Comparison of ENCODE assay signal across 8 cellular contexts in the genomic region with DNA sequence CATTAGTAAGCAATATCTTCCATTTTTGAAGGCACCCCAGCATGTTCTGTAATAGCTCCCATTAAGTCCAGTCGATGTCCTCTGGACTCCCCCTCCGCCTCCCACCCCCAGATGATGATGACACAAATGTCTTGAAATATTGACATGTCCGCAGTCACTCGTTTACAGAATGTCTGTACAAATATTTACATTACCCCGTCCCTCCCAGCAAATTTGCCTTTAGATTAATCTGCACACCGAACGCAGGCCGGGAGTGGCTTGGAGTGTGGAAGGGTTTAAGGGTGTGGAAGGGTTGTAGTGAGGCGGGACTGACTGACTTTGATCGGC. TPM values are rescaled to one million over a fixed set of nuclear protein-coding genes. Genes with fewer than 3 reads are reported as not detected.
A peak's percentile ranks its signal among the peaks of the same experiment; 100 is the strongest.
DNase-seq lines count a peak whose midpoint lies in the region; ATAC-seq and TF ChIP-seq lines count a peak whose summit lies in the region.

No MANE protein-coding gene starts in this region.

- H3K36me3 ChIP-seq in KMS-11 (ENCODE audit: insufficient read depth) = no peaks in the 10 kb centered on the region
- H3K36me3 ChIP-seq in naive thymus-derived CD4-positive, alpha-beta T cell (ENCODE audit: control insufficient read depth in 2 of 3, insufficient read depth in 3 of 3, low read length in 3 of 3) = no peaks in the 10 kb centered on the region

- POLR2A ChIA-PET in naive thymus-derived CD4-positive, alpha-beta T cell (lab: Charles Lee) = no interaction called here

- CTCF ChIA-PET in naive thymus-derived CD4-positive, alpha-beta T cell (lab: Charles Lee) = no interaction called here

- no peak for ATAC-seq in naive thymus-derived CD4-positive, alpha-beta T cell
- ATAC-seq in activated CD4-positive, CD25-positive, alpha-beta regulatory T cell treated with anti-CD3 and anti-CD28 coated beads, Interleukin-2, amount 50 U/mL, for 24 hours = no peak
- ATAC-seq in GM19351 (IDR thresholded peaks at IDR 0.05; ENCODE audit: unreplicated experiment) = no peak
- ATAC-seq in GM18858 (IDR thresholded peaks at IDR 0.05; ENCODE audit: unreplicated experiment) = no peak

- H3K9me3 ChIP-seq in naive thymus-derived CD4-positive, alpha-beta T cell (ENCODE audit: control insufficient read depth in 2 of 3, low read length in 3 of 3) = no peaks in the 10 kb centered on the region

- H3K9me3 Mint-ChIP-seq in chondrocyte (ENCODE audit: low read depth) = no peaks in the 10 kb centered on the region
- H3K9me3 Mint-ChIP-seq in naive thymus-derived CD4-positive, alpha-beta T cell = no peaks in the 10 kb centered on the region

- H4K20me1 ChIP-seq in KMS-11 (ENCODE audit: insufficient read depth) = no peaks in the 10 kb centered on the region

- intact Hi-C loops in naive thymus-derived CD4-positive, alpha-beta T cell (cut with micrococcal nuclease) = loop anchor here in 1 of 2 donors (5.0 to 10.0 kb wide), 5 partner anchors 89 to 1814 kb away; a partner anchor contains a TSS

- DNase-seq in AG10803 (ENCODE audit: low read depth) (no peak), chondrocyte (ENCODE audit: low spot score) (no peak), A172 (ENCODE audit: low spot score) (no peak)
- DNase-seq in naive thymus-derived CD4-positive, alpha-beta T cell = no peak

- peak overlapping the region; percentile 96 for H2AFZ ChIP-seq in KMS-11 (ENCODE audit: low read depth)

- no peaks in the 10 kb centered on the region for H3K36me3 Mint-ChIP-seq in chondrocyte (ENCODE audit: low read depth)
- H3K36me3 Mint-ChIP-seq in naive thymus-derived CD4-positive, alpha-beta T cell = no peaks in the 10 kb centered on the region

- no peaks in the 10 kb centered on the region for H3K27me3 Mint-ChIP-seq in chondrocyte (ENCODE audit: low read depth)
- peaks cover 41 to 59% (median 52%) of the 10 kb centered on the region in 5 donors for H3K27me3 Mint-ChIP-seq in naive thymus-derived CD4-positive, alpha-beta T cell

- H3K4me2 ChIP-seq in KMS-11 = peak overlapping the region; percentile 76

- no peak overlapping the region for H3K9ac ChIP-seq in KMS-11

- peak overlapping the region; percentile 82 for H3K4me3 Mint-ChIP-seq in chondrocyte (ENCODE audit: unreplicated experiment)
- peak overlapping the region; percentile 56 to 83 (median 74) for H3K4me3 Mint-ChIP-seq in naive thymus-derived CD4-positive, alpha-beta T cell

- H3K27me3 ChIP-seq in KMS-11 (ENCODE audit: insufficient read depth, low read depth) = peaks cover 16% of the 10 kb centered on the region
- H3K27me3 ChIP-seq in naive thymus-derived CD4-positive, alpha-beta T cell (ENCODE audit: control insufficient read depth in 2 of 2, insufficient read depth in 2 of 2, low read length in 2 of 2) = peaks cover 18% of the 10 kb centered on the region in 2 donors

- H3K79me2 ChIP-seq in KMS-11 (ENCODE audit: insufficient read depth, low read depth) = no peaks in the 10 kb centered on the region

- H3K27ac Mint-ChIP-seq in chondrocyte (ENCODE audit: unreplicated experiment) = peak overlapping the region; percentile 92
- no peak overlapping the region for H3K27ac Mint-ChIP-seq in naive thymus-derived CD4-positive, alpha-beta T cell

- peaks cover 19% of the 10 kb centered on the region for H3K4me1 Mint-ChIP-seq in chondrocyte (ENCODE audit: low read depth)
- H3K4me1 Mint-ChIP-seq in naive thymus-derived CD4-positive, alpha-beta T cell = peaks cover 6 to 19% (median 13%) of the 10 kb centered on the region in 7 donors

- no peak overlapping the region for H3K27ac ChIP-seq in KMS-11
- no peak overlapping the region for H3K27ac ChIP-seq in naive thymus-derived CD4-positive, alpha-beta T cell (ENCODE audit: low read depth, low read length)

- peaks cover 17% of the 10 kb centered on the region for H3K4me1 ChIP-seq in KMS-11 (ENCODE audit: low read depth, poor library complexity, severe bottlenecking)
- H3K4me1 ChIP-seq in naive thymus-derived CD4-positive, alpha-beta T cell (ENCODE audit: control insufficient read depth in 2 of 2, insufficient read depth in 2 of 2, low read length in 2 of 2) = peaks cover 6% of the 10 kb centered on the region in 2 donors

- H3K4me3 ChIP-seq in AG10803 (ENCODE audit: low read length) (peak overlapping the region; percentile 78), KMS-11 (IDR thresholded peaks at IDR 0.05; ENCODE audit: insufficient read depth, low read depth, low read length) (no peak overlapping the region)
- H3K4me3 ChIP-seq in naive thymus-derived CD4-positive, alpha-beta T cell (ENCODE audit: low read length) = no peak overlapping the region

- TF ChIP-seq CTCF in AG10803 (conservative IDR thresholded peaks at IDR 0.05; ENCODE audit: low read length) = no peak
- no peak for TF ChIP-seq CTCF in KMS-11 (conservative IDR thresholded peaks at IDR 0.05; ENCODE audit: low read depth, low read length)
- TF ChIP-seq CTCF in chondrocyte (IDR thresholded peaks at IDR 0.05) = no peak

RNA-seq across cellular contexts. Expression of a gene that starts 0.9 kb away (rescaled TPM):
- total RNA-seq in chondrocyte = 6.5 to 10.5 TPM (median 10.3 TPM) in 3 replicates
- total RNA-seq in naive thymus-derived CD4-positive, alpha-beta T cell = 1 to 10 TPM in 1 of 5 experiments, under 1 TPM in 3, not detected in 1; 0.05 to 1.1 (median 0.44) TPM
- polyA plus RNA-seq in naive thymus-derived CD4-positive, alpha-beta T cell = under 1 TPM in 1 of 2 donors, not detected in 1; 0.71 TPM
- 2.8 and 3.1 TPM in 2 replicates for total RNA-seq in A172 (2014; rRNA removed; shearing (Covaris generic))
